Comparison of ENCODE assay signal across 23 cellular contexts in genomic region chr7:47719675-47720074, GRCh38.
"Had no signal": no experiment of that assay in that cellular context is flagged by ENCODE, and none has a peak within 500 bp of the region (broad histone marks: within the 10 kb centered on the region; RNA-seq: fewer than 3 reads in every experiment).

No MANE protein-coding gene starts in this region.

- H3K4me1 Mint-ChIP-seq: immature natural killer cell had no signal

- H3K36me3 ChIP-seq: cardiac muscle cell, left ventricle myocardium inferior, sigmoid colon, upper lobe of left lung had no signal

- H3K9me3 Mint-ChIP-seq: activated naive CD8-positive, alpha-beta T cell treated with anti-CD3 and anti-CD28 coated beads, Interleukin-2, amount 50 U/mL, for 24 hours; activated T-helper 1 cell treated with anti-CD3 and anti-CD28 coated beads, Interleukin-12 subunit alpha, Interleukin-12 subunit beta, Interleukin-2, Interleukin-4 antibody, amounts not matched to agents 30 ng/mL and 10 ng/mL and 1 ng/mL, durations not matched to agents 14 hours and 24 hours and 36 hours; dendritic cell treated with granulocyte-macrophage colony-stimulating factor and Interleukin-4, amounts not matched to agents 40 ng/mL and 50 ng/mL, for 4 days; stimulated activated naive B cell treated with anti-CD40 and anti-IgM and Interleukin-4, amounts not matched to agents 10 μg/mL and 1 μg/mL and 100 μg/mL, for 72 hours; T-cell had no signal

- H3K79me2 ChIP-seq: hepatocyte had no signal

- H3K27ac ChIP-seq: body of pancreas, cardiac muscle cell, hepatocyte, left ventricle myocardium inferior, upper lobe of left lung had no signal

- H3K9me3 ChIP-seq: body of pancreas, left ventricle myocardium inferior, sigmoid colon, upper lobe of left lung had no signal

- H3K36me3 Mint-ChIP-seq: immature natural killer cell; stimulated activated naive B cell treated with anti-CD40 and anti-IgM and Interleukin-4, amounts not matched to agents 10 μg/mL and 1 μg/mL and 100 μg/mL, for 72 hours; T-cell had no signal

- H3K4me3 Mint-ChIP-seq: activated CD8-positive, alpha-beta T cell treated with anti-CD3 and anti-CD28 coated beads, Interleukin-2, amount 10 ng/mL, durations not matched to agents 7 days and 5 days; activated naive CD8-positive, alpha-beta T cell treated with anti-CD3 and anti-CD28 coated beads, Interleukin-2, amount 50 U/mL, for 24 hours; activated T-helper 1 cell treated with anti-CD3 and anti-CD28 coated beads, Interleukin-12 subunit alpha, Interleukin-12 subunit beta, Interleukin-2, Interleukin-4 antibody, amounts not matched to agents 30 ng/mL and 10 ng/mL and 1 ng/mL, durations not matched to agents 14 hours and 24 hours and 36 hours; dendritic cell treated with granulocyte-macrophage colony-stimulating factor and Interleukin-4, amounts not matched to agents 40 ng/mL and 50 ng/mL, for 4 days; immature natural killer cell; stimulated activated naive B cell treated with anti-CD40 and anti-IgM and Interleukin-4, amounts not matched to agents 10 μg/mL and 1 μg/mL and 100 μg/mL, for 72 hours; T-cell had no signal

- H3K27me3 Mint-ChIP-seq: activated naive CD8-positive, alpha-beta T cell treated with anti-CD3 and anti-CD28 coated beads, Interleukin-2, amount 50 U/mL, for 24 hours; dendritic cell treated with granulocyte-macrophage colony-stimulating factor and Interleukin-4, amounts not matched to agents 40 ng/mL and 50 ng/mL, for 4 days; progenitor cell of endocrine pancreas; stimulated activated naive B cell treated with anti-CD40 and anti-IgM and Interleukin-4, amounts not matched to agents 10 μg/mL and 1 μg/mL and 100 μg/mL, for 72 hours; T-cell had no signal

- H3K4me2 ChIP-seq: hepatocyte, smooth muscle cell had no signal

- H3K27ac Mint-ChIP-seq: activated CD8-positive, alpha-beta T cell treated with anti-CD3 and anti-CD28 coated beads, Interleukin-2, amount 10 ng/mL, durations not matched to agents 7 days and 5 days; activated naive CD8-positive, alpha-beta T cell treated with anti-CD3 and anti-CD28 coated beads, Interleukin-2, amount 50 U/mL, for 24 hours; activated T-helper 1 cell treated with anti-CD3 and anti-CD28 coated beads, Interleukin-12 subunit alpha, Interleukin-12 subunit beta, Interleukin-2, Interleukin-4 antibody, amounts not matched to agents 30 ng/mL and 10 ng/mL and 1 ng/mL, durations not matched to agents 14 hours and 24 hours and 36 hours; dendritic cell treated with granulocyte-macrophage colony-stimulating factor and Interleukin-4, amounts not matched to agents 40 ng/mL and 50 ng/mL, for 4 days; immature natural killer cell; stimulated activated naive B cell treated with anti-CD40 and anti-IgM and Interleukin-4, amounts not matched to agents 10 μg/mL and 1 μg/mL and 100 μg/mL, for 72 hours; T-cell had no signal

- ATAC-seq: activated CD8-positive, alpha-beta T cell treated with anti-CD3 and anti-CD28 coated beads, Interleukin-2, amount 10 ng/mL, durations not matched to agents 7 days and 5 days; activated naive CD8-positive, alpha-beta T cell treated with anti-CD3 and anti-CD28 coated beads, Interleukin-2, amount 50 U/mL, for 24 hours; stimulated activated naive B cell treated with anti-CD40 and anti-IgM and Interleukin-4, amounts not matched to agents 10 μg/mL and 1 μg/mL and 100 μg/mL, for 72 hours; T-cell had no signal

- H3K27me3 ChIP-seq: body of pancreas, cardiac muscle cell, hepatocyte, sigmoid colon, upper lobe of left lung had no signal

- DNase-seq: activated CD4-positive, alpha-beta T cell treated with anti-CD3 and anti-CD28 coated beads for 1 hour; activated CD4-positive, alpha-beta T cell treated with anti-CD3 and anti-CD28 coated beads, Interleukin-2, amount 50 U/mL, for 1 hour; activated CD8-positive, alpha-beta T cell treated with anti-CD3 and anti-CD28 coated beads, Interleukin-2, amount 10 ng/mL, durations not matched to agents 7 days and 5 days; activated gamma-delta T cell; activated naive CD4-positive, alpha-beta T cell treated with anti-CD3 and anti-CD28 coated beads, Interleukin-2, amount 50 U/mL, for 16 hours; activated naive CD8-positive, alpha-beta T cell treated with anti-CD3 and anti-CD28 coated beads, Interleukin-2, amount 50 U/mL, for 24 hours; effector CD4-positive, alpha-beta T cell; foreskin melanocyte; immature natural killer cell; stimulated activated CD4-positive, alpha-beta T cell treated with anti-CD3 and anti-CD28 coated beads, Interleukin-2, amount 100 ng/mL, for 48 hours; stimulated activated CD8-positive, alpha-beta memory T cell treated with anti-CD3 and anti-CD28 coated beads, Interleukin-4, amount 100 ng/mL, for 48 hours; stimulated activated naive B cell treated with anti-CD40 and anti-IgM and Interleukin-4, amounts not matched to agents 10 μg/mL and 1 μg/mL and 100 μg/mL, for 72 hours; T-cell; upper lobe of left lung had no signal

- H2AFZ ChIP-seq: hepatocyte had no signal

- H3K4me3 ChIP-seq: body of pancreas, cardiac muscle cell, hepatocyte, left ventricle myocardium inferior, sigmoid colon, smooth muscle cell, upper lobe of left lung had no signal
